In genomic region chr15:33008284-33009011, GRCh38 we compare ENCODE assay signal across 15 cellular contexts.
DNase-seq lines count a peak whose midpoint lies in the region; ATAC-seq and FAIRE-seq lines count a peak whose summit lies in the region.
"Had no signal": no experiment of that assay in that cellular context is flagged by ENCODE, and none has a peak within 500 bp of the region (broad histone marks: within the 10 kb centered on the region; RNA-seq: fewer than 3 reads in every experiment).

No MANE protein-coding gene starts in this region.

- FAIRE-seq in frontal cortex (lab: Jason Lieb, UNC) = no peak

- H3K9me3 ChIP-seq in SJSA1 (replicated peaks) = no peaks in the 10 kb centered on the region
- H3K9me3 ChIP-seq: ovary had no signal

- H3K27ac ChIP-seq in SJSA1 = peak overlapping the region; percentile 54
- H3K27ac ChIP-seq: ovary had no signal

- peaks cover 23% of the 10 kb centered on the region for H3K4me1 ChIP-seq in SJSA1 (replicated peaks)

- DNase-seq in GM03348 (ENCODE audit: low spot score) (peak; percentile 71), SJSA1 (ENCODE audit: low read depth in 1 of 2, low spot score in 2 of 2) (peak in 1 of 2 experiments; percentile 49), glomerular visceral epithelial cell (ENCODE audit: extremely low spot score) (peak; percentile 46), sciatic nerve (ENCODE audit: low spot score) (no peak), frontal cortex (ENCODE audit: low spot score in 2 of 2) (no peak), GDM1 (lab: John Stamatoyannopoulos, UW) (no peak)
- DNase-seq: activated CD4-positive, alpha-beta T cell treated with anti-CD3 and anti-CD28 coated beads, Interleukin-2, amount 10 ng/mL, durations not matched to agents 7 days and 5 days; KG1; kidney glomerular epithelial cell; ovary; stimulated activated CD4-positive, alpha-beta T cell treated with anti-CD3 and anti-CD28 coated beads, Interleukin-2, amount 100 ng/mL, for 24 hours had no signal

- ATAC-seq in sciatic nerve (peak; percentile 80), GM21529 (IDR thresholded peaks at IDR 0.05; ENCODE audit: unreplicated experiment) (no peak), HG02763 (IDR thresholded peaks at IDR 0.05; ENCODE audit: unreplicated experiment) (no peak)
- ATAC-seq: esophagus mucosa; stimulated activated memory B cell treated with anti-CD40 and anti-IgM and Interleukin-4, amounts not matched to agents 10 μg/mL and 1 μg/mL and 100 μg/mL, for 72 hours had no signal

- no peaks in the 10 kb centered on the region for H3K36me3 ChIP-seq in SJSA1
- H3K36me3 ChIP-seq: ovary had no signal

- H3K27me3 ChIP-seq in SJSA1 (replicated peaks) = no peaks in the 10 kb centered on the region
- H3K27me3 ChIP-seq: ovary had no signal

- no peak overlapping the region for H3K4me3 ChIP-seq in SJSA1
- H3K4me3 ChIP-seq: ovary had no signal

- intact Hi-C loops in sciatic nerve (cut with DNase I) = no loop called here

Comparison
In these comparisons a context has a peak if more than half of its experiments do, and no peak if none do; other contexts are left out.
1. DNase-seq: peak in GM03348 (single experiment) and glomerular visceral epithelial cell (single experiment); none in sciatic nerve (single experiment), frontal cortex (0 of 2) and GDM1 (single experiment).